Comparison of ENCODE assay signal across 16 cellular contexts in genomic region chr6:137798846-137799245, GRCh38.
A peak's percentile ranks its signal among the peaks of the same experiment; 100 is the strongest.
DNase-seq lines count a peak whose midpoint lies in the region; ATAC-seq and TF ChIP-seq lines count a peak whose summit lies in the region.
"Had no signal": no experiment of that assay in that cellular context is flagged by ENCODE, and none has a peak within 500 bp of the region (broad histone marks: within the 10 kb centered on the region; RNA-seq: fewer than 3 reads in every experiment).

No MANE protein-coding gene starts in this region.

- H3K9me3 ChIP-seq in Caco-2 (0 out of 2 replicates have a peak, but pooled peaks cover 3% of the 10 kb centered on the region), thyroid gland (no peaks in the 10 kb centered on the region), trophoblast cell (ENCODE audit: insufficient read depth, low read depth, low read length) (no peaks in the 10 kb centered on the region)
- no peaks in the 10 kb centered on the region for H3K9me3 ChIP-seq in effector memory CD4-positive, alpha-beta T cell (ENCODE audit: control insufficient read depth, low read length)
- H3K9me3 ChIP-seq: gastroesophageal sphincter, SJCRH30 had no signal

- peak overlapping the region; percentile 72 for H3K27ac Mint-ChIP-seq in Caco-2 (ENCODE audit: unreplicated experiment)
- peak overlapping the region; percentile 88 for H3K27ac Mint-ChIP-seq in activated CD8-positive, alpha-beta T cell treated with anti-CD3 and anti-CD28 coated beads for 36 hours
- H3K27ac Mint-ChIP-seq: B cell had no signal

- peaks cover 5% of the 10 kb centered on the region for H3K36me3 Mint-ChIP-seq in Caco-2 (ENCODE audit: insufficient read depth, unreplicated experiment)
- peaks cover 3% of the 10 kb centered on the region for H3K36me3 Mint-ChIP-seq in activated CD8-positive, alpha-beta T cell treated with anti-CD3 and anti-CD28 coated beads for 36 hours (ENCODE audit: low read depth)

- H3K23ac ChIP-seq in trophoblast cell (ENCODE audit: low read length): no peak overlapping the region

- BruUV-seq in Caco-2 (replicated peaks; lab: Mats Ljungman, UMichigan): no TSS peak

- H4K12ac ChIP-seq in trophoblast cell (ENCODE audit: low read depth, low read length): no peak overlapping the region

- DNase-seq in AG10803 (ENCODE audit: low read depth) (peak; percentile 11), Caco-2 (no peak), thyroid gland (no peak), trophoblast cell (no peak), HT-29 (ENCODE audit: low spot score) (no peak)
- DNase-seq in activated CD8-positive, alpha-beta T cell treated with anti-CD3 and anti-CD28 coated beads for 36 hours: peak; percentile 66
- DNase-seq in effector memory CD4-positive, alpha-beta T cell: no peak
- DNase-seq in activated effector memory CD4-positive, alpha-beta T cell treated with Interleukin-2 at 50 U/mL for 16 hours: no peak
- DNase-seq: H7, KG1, NCI-H187, NCI-H510A treated with DMSO at 0.1 percent for 48 hours, occipital lobe, SJCRH30 had no signal

- H3K4ac ChIP-seq in trophoblast cell (ENCODE audit: low read depth, low read length): no peak overlapping the region

- no peak overlapping the region for H4K91ac ChIP-seq in trophoblast cell (ENCODE audit: low read depth, low read length)

- POLR2A ChIA-PET in Caco-2 (lab: Charles Lee): interaction anchor here (0.7 to 1.1 kb wide), 2 partner anchors 13 to 127 kb away, joined by 4 to 7 read pairs; no protein-coding TSS in a partner anchor
- POLR2A ChIA-PET in activated CD8-positive, alpha-beta T cell treated with anti-CD3 and anti-CD28 coated beads for 36 hours (lab: Charles Lee): interaction anchor here (0.7 to 2.2 kb wide), 11 partner anchors 9 to 206 kb away, joined by 3 to 10 read pairs (median 5); partner anchors contain the start of gene TNFAIP3

- no peak overlapping the region for H3K9ac ChIP-seq in trophoblast cell (ENCODE audit: low read length)

- H2AK5ac ChIP-seq in trophoblast cell (ENCODE audit: low read length): no peak overlapping the region

- H3K36me3 ChIP-seq in Caco-2 (ENCODE audit: control insufficient read depth, insufficient read depth, low read length): no peaks in the 10 kb centered on the region
- no peaks in the 10 kb centered on the region for H3K36me3 ChIP-seq in effector memory CD4-positive, alpha-beta T cell (ENCODE audit: control insufficient read depth, insufficient read depth, low read length)
- no peaks in the 10 kb centered on the region for H3K36me3 ChIP-seq in thyroid gland
- no peaks in the 10 kb centered on the region for H3K36me3 ChIP-seq in trophoblast cell (ENCODE audit: control insufficient read depth in 1 of 2, insufficient read depth in 2 of 2, low read length in 2 of 2)
- H3K36me3 ChIP-seq: gastroesophageal sphincter, SJCRH30 had no signal

- H3K4me1 ChIP-seq in Caco-2: peaks cover 98% of the 10 kb centered on the region
- peaks cover 28% of the 10 kb centered on the region for H3K4me1 ChIP-seq in effector memory CD4-positive, alpha-beta T cell (ENCODE audit: control insufficient read depth, insufficient read depth, low read length, poor library complexity, severe bottlenecking)
- H3K4me1 ChIP-seq in thyroid gland: no peaks in the 10 kb centered on the region
- peaks cover 0 to 7% of the 10 kb centered on the region in 2 experiments for H3K4me1 ChIP-seq in trophoblast cell (ENCODE audit: control insufficient read depth in 1 of 2, insufficient read depth in 2 of 2, low read length in 2 of 2)

- WGBS in thyroid gland, 2 donors: 93 to 95% methylated on average over 3 of the region's 3 CpGs
- WGBS in trophoblast cell (ENCODE audit: extremely low coverage, insufficient coverage, insufficient read length): no CpG with 5 or more reads among the region's 3 CpGs

- no peak overlapping the region for H3K4me3 Mint-ChIP-seq in Caco-2 (ENCODE audit: unreplicated experiment)
- no peak overlapping the region for H3K4me3 Mint-ChIP-seq in activated CD8-positive, alpha-beta T cell treated with anti-CD3 and anti-CD28 coated beads for 36 hours
- H3K4me3 Mint-ChIP-seq: B cell had no signal

- H3K27me3 ChIP-seq in Caco-2 (replicated peaks; ENCODE audit: control insufficient read depth, insufficient read depth, low read length): no peaks in the 10 kb centered on the region
- H3K27me3 ChIP-seq in effector memory CD4-positive, alpha-beta T cell (replicated peaks; ENCODE audit: control insufficient read depth, insufficient read depth, low read length, poor library complexity, severe bottlenecking): no peaks in the 10 kb centered on the region
- H3K27me3 ChIP-seq in thyroid gland: no peaks in the 10 kb centered on the region
- no peaks in the 10 kb centered on the region for H3K27me3 ChIP-seq in trophoblast cell (ENCODE audit: insufficient read depth, low read length)
- H3K27me3 ChIP-seq: gastroesophageal sphincter, SJCRH30 had no signal

- CTCF ChIA-PET in Caco-2 (lab: Charles Lee): interaction anchor here (1.2 to 1.5 kb wide), 2 partner anchors 68 to 91 kb away, joined by 6 read pairs; partner anchors contain the start of gene TNFAIP3
- CTCF ChIA-PET in activated CD8-positive, alpha-beta T cell treated with anti-CD3 and anti-CD28 coated beads for 36 hours (lab: Charles Lee): interaction anchor here (0.8 to 12.2 kb wide), 32 partner anchors 8 to 206 kb away, joined by 3 to 221 read pairs (median 8); partner anchors contain the start of gene TNFAIP3

- peak overlapping the region; percentile 4 for H3K27ac ChIP-seq in effector memory CD4-positive, alpha-beta T cell (ENCODE audit: insufficient read depth, low read length, poor library complexity, severe bottlenecking)
- H3K27ac ChIP-seq in thyroid gland (no peak overlapping the region), trophoblast cell (ENCODE audit: low read depth, low read length) (no peak overlapping the region)
- H3K27ac ChIP-seq: gastroesophageal sphincter, SJCRH30 had no signal

- no peak overlapping the region for H2AFZ ChIP-seq in trophoblast cell (ENCODE audit: insufficient read depth, low read length, poor library complexity)

- intact Hi-C loops in Caco-2 (cut with micrococcal nuclease; ENCODE audit: unreplicated experiment): no loop called here
- intact Hi-C loops in activated CD8-positive, alpha-beta T cell treated with anti-CD3 and anti-CD28 coated beads for 36 hours (cut with micrococcal nuclease): loop anchor here (5.0 kb wide), 1 partner anchor 178 kb away; no protein-coding TSS in a partner anchor
- intact Hi-C loops in thyroid gland (cut with DNase I): loop anchor here (10.0 kb wide), 1 partner anchor 146 kb away; no protein-coding TSS in a partner anchor

- no peaks in the 10 kb centered on the region for H3K79me2 ChIP-seq in trophoblast cell (ENCODE audit: control insufficient read depth, insufficient read depth, low read length, poor library complexity)

- no peak overlapping the region for H2BK12ac ChIP-seq in trophoblast cell (ENCODE audit: low read length)

- no peak for TF ChIP-seq POLR2A in thyroid gland (IDR thresholded peaks at IDR 0.05)

- H3K4me3 ChIP-seq in AG10803 (ENCODE audit: low read length) (no peak overlapping the region), Caco-2 (ENCODE audit: low read depth, low read length) (no peak overlapping the region), thyroid gland (replicated peaks in 1 of 3) (no peak overlapping the region), trophoblast cell (ENCODE audit: low read depth, low read length) (no peak overlapping the region)
- no peak overlapping the region for H3K4me3 ChIP-seq in effector memory CD4-positive, alpha-beta T cell (ENCODE audit: insufficient read depth, low read depth, low read length, poor library complexity, severe bottlenecking)
- H3K4me3 ChIP-seq: gastroesophageal sphincter, SJCRH30 had no signal

- H3K4me1 Mint-ChIP-seq in Caco-2 (ENCODE audit: low read depth, unreplicated experiment): peaks cover 56% of the 10 kb centered on the region
- H3K4me1 Mint-ChIP-seq in activated CD8-positive, alpha-beta T cell treated with anti-CD3 and anti-CD28 coated beads for 36 hours (ENCODE audit: low read depth): peaks cover 72% of the 10 kb centered on the region

- no peak overlapping the region for H2BK5ac ChIP-seq in trophoblast cell (ENCODE audit: low read depth, low read length, poor library complexity)

- no peaks in the 10 kb centered on the region for H3K9me3 Mint-ChIP-seq in Caco-2 (ENCODE audit: unreplicated experiment)
- H3K9me3 Mint-ChIP-seq in activated CD8-positive, alpha-beta T cell treated with anti-CD3 and anti-CD28 coated beads for 36 hours: peaks cover 4% of the 10 kb centered on the region

- no peak overlapping the region for H3K18ac ChIP-seq in trophoblast cell (ENCODE audit: low read length)

- H3K79me1 ChIP-seq in trophoblast cell (ENCODE audit: low read length): no peaks in the 10 kb centered on the region

- H3K4me2 ChIP-seq in trophoblast cell (ENCODE audit: low read length): no peak overlapping the region

- H2BK120ac ChIP-seq in trophoblast cell (ENCODE audit: insufficient read depth, low read length, poor library complexity): no peak overlapping the region

- TF ChIP-seq CTCF in AG10803 (conservative IDR thresholded peaks at IDR 0.05; ENCODE audit: low read length) (no peak), Caco-2 (IDR thresholded peaks at IDR 0.05; ENCODE audit: insufficient read depth in 1 of 2, low read depth in 1 of 2, low read length in 1 of 2, severe bottlenecking in 1 of 2, unreplicated experiment in 1 of 2) (no peak), thyroid gland (IDR thresholded peaks at IDR 0.05) (no peak)
- no peak for TF ChIP-seq CTCF in activated CD8-positive, alpha-beta T cell treated with anti-CD3 and anti-CD28 coated beads for 36 hours (IDR thresholded peaks at IDR 0.05)

- H3K27me3 Mint-ChIP-seq in Caco-2 (ENCODE audit: insufficient read depth, unreplicated experiment): no peaks in the 10 kb centered on the region
- H3K27me3 Mint-ChIP-seq in activated CD8-positive, alpha-beta T cell treated with anti-CD3 and anti-CD28 coated beads for 36 hours: no peaks in the 10 kb centered on the region
- H3K27me3 Mint-ChIP-seq: B cell had no signal

- H4K8ac ChIP-seq in trophoblast cell (ENCODE audit: low read depth, low read length): no peak overlapping the region

- ATAC-seq in activated CD8-positive, alpha-beta T cell treated with anti-CD3 and anti-CD28 coated beads for 36 hours: peak; percentile 50
- ATAC-seq: gastroesophageal sphincter had no signal

- no peak overlapping the region for H3K14ac ChIP-seq in trophoblast cell (ENCODE audit: low read length)

Comparison
In these comparisons a context has a peak if more than half of its experiments do, and no peak if none do; other contexts are left out.
1. DNase-seq: peak in AG10803 (single experiment) and activated CD8-positive, alpha-beta T cell treated with anti-CD3 and anti-CD28 coated beads for 36 hours (single experiment); none in Caco-2 (0 of 2), effector memory CD4-positive, alpha-beta T cell (0 of 3), thyroid gland (0 of 2), trophoblast cell (0 of 2), activated effector memory CD4-positive, alpha-beta T cell treated with Interleukin-2 at 50 U/mL for 16 hours (single experiment) and HT-29 (single experiment).